In the genomic region with DNA sequence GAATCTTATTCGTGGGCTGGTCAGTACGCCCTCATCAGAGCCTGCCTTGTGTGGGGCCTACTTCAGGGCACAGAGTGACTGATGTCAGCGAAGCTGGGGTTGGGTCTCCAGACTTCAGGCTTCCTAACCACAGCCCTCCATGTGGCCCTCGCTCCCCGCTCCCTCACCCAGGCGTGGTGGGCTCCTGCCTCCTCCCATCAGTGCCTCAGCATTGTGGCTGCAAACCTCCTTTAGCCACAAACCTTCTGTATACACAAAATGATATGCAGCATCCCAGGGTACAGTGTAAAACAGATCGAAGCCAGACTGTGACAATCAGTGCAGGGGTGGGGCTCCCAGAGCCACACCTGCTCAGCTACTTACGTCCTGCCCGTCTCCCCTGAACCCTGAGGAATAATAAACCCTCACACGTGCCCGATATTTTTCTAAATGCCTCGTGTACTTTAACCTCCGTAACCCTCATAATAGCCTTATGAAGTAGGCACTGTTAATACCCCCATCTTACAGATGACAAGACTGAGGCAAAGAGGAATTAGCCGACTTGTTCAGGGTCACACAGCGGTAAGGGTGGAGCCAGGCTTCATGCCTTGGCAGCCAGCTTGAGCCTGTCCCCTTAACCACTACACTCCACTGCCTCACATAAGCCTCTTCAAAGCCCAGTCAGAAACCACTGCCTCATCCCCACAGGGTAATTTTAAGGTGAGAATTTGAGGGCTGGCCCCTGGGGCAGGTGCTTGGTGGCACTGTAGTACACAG, we compare ENCODE assay signal across 8 cellular contexts. TPM values are rescaled to one million over a fixed set of nuclear protein-coding genes. Genes with fewer than 3 reads are reported as not detected.
DNase-seq lines count a peak whose midpoint lies in the region; ATAC-seq, FAIRE-seq and TF ChIP-seq lines count a peak whose summit lies in the region.

No MANE protein-coding gene starts in this region.

- 0 out of 2 replicates have a peak overlapping the region, but pooled peaks have one; percentile 70 for H2AFZ ChIP-seq in K562 (ENCODE audit: low read depth, low read length)

- peaks cover 31 to 60% of the 10 kb centered on the region in 2 experiments for H3K4me1 ChIP-seq in K562 (replicated peaks in 1 of 2; ENCODE audit: control insufficient read depth in 2 of 2, insufficient read depth in 2 of 2, low read length in 2 of 2)
- no peaks in the 10 kb centered on the region for H3K4me1 ChIP-seq in HAP-1

- BruUV-seq in K562 (replicated peaks; lab: Mats Ljungman, UMichigan), result no TSS peak

- POLR2A ChIA-PET in CD4-positive, alpha-beta T cell (lab: Charles Lee), result interaction anchor here (0.9 to 14.4 kb wide), 14 partner anchors 9 to 124 kb away, joined by 3 to 252 read pairs (median 6); a partner anchor contains a TSS
- POLR2A ChIA-PET in K562 (lab: Yijun Ruan, JAX), result interaction anchor here (0.8 to 2.2 kb wide), 2 partner anchors 13 to 48 kb away, joined by 3 to 6 read pairs; no protein-coding TSS in a partner anchor

- peak overlapping the region; percentile 74 for H3K27ac ChIP-seq in CD4-positive, alpha-beta T cell (ENCODE audit: low read depth, low read length)
- peak overlapping the region; percentile 37; the same call in 1 of the 3 replicates for H3K27ac ChIP-seq in K562 (ENCODE audit: extremely low read depth, low read depth, low read length)

- no peaks in the 10 kb centered on the region for H3K9me3 Mint-ChIP-seq in CD4-positive, alpha-beta T cell

- peak overlapping the region; percentile 96 for H3K27ac Mint-ChIP-seq in CD4-positive, alpha-beta T cell

- peak in 5 of 10 experiments; percentile 26 to 43 (median 38) for DNase-seq in CD4-positive, alpha-beta T cell
- peak; percentile 57 for DNase-seq in Jurkat, Clone E6-1 (ENCODE audit: low read depth, low spot score)
- DNase-seq in K562 (ENCODE audit: extremely low read depth in 1 of 4, low spot score in 3 of 4) (no peak), NCI-H345 (lab: John Stamatoyannopoulos, UW) (no peak), HAP-1 (ENCODE audit: low spot score in 2 of 2) (no peak), H4 (ENCODE audit: low spot score) (no peak)
- DNase-seq in stimulated activated CD4-positive, alpha-beta T cell treated with anti-CD3 and anti-CD28 coated beads, Interleukin-4, amount 100 ng/mL, for 24 hours, result peak; percentile 71

- H4K20me1 ChIP-seq in K562 (replicated peaks; ENCODE audit: control insufficient read depth, insufficient read depth, low read length), result no peaks in the 10 kb centered on the region

- WGBS in K562 (ENCODE audit: insufficient coverage, low coverage, missing lambda C conversion rate), result 71% methylated on average over 15 of the region's 15 CpGs

- in situ Hi-C loops in K562 (cut with MboI), result no loop called here
- in situ Hi-C loops in HAP-1 (cut with MboI; ENCODE audit: low sequenced_read_pairs), result no loop called here

- no peaks in the 10 kb centered on the region for H3K36me3 Mint-ChIP-seq in CD4-positive, alpha-beta T cell (ENCODE audit: low read depth)

- no peak for TF ChIP-seq RAD21 in K562 (CRISPR knock-in tag; conservative IDR thresholded peaks at IDR 0.05 in 1 of 2, IDR thresholded peaks at IDR 0.05 in 1 of 2)

- peak; percentile 46 for FAIRE-seq in K562 (lab: Jason Lieb, UNC)

- H3K79me2 ChIP-seq in K562 (ENCODE audit: control insufficient read depth, insufficient read depth, low read length), result no peaks in the 10 kb centered on the region

- TF ChIP-seq POLR2A in K562 (conservative IDR thresholded peaks at IDR 0.05), result no peak

- no peaks in the 10 kb centered on the region for H3K9me3 ChIP-seq in CD4-positive, alpha-beta T cell (ENCODE audit: control insufficient read depth, low read length)
- H3K9me3 ChIP-seq in K562 (replicated peaks; ENCODE audit: control insufficient read depth, insufficient read depth, low read depth, low read length) (no peaks in the 10 kb centered on the region), HAP-1 (no peaks in the 10 kb centered on the region)

- TF ChIP-seq CTCF in CD4-positive, alpha-beta T cell (IDR thresholded peaks at IDR 0.05), result no peak
- TF ChIP-seq CTCF in K562 (IDR thresholded peaks at IDR 0.05 in 2 of 3, conservative IDR thresholded peaks at IDR 0.05 in 1 of 3; ENCODE audit: insufficient read depth in 2 of 3, low read depth in 1 of 3, low read length in 3 of 3), result no peak

- H3K9me1 ChIP-seq in K562 (ENCODE audit: control insufficient read depth, insufficient read depth, low read length), result no peaks in the 10 kb centered on the region

- intact Hi-C loops in CD4-positive, alpha-beta T cell (cut with DNase I, micrococcal nuclease), result loop anchor here (1.0 kb wide), 2 partner anchors 21 to 46 kb away; a partner anchor contains a TSS
- intact Hi-C loops in K562 (cut with micrococcal nuclease), result no loop called here

- no peak for TF ChIP-seq EP300 in K562 (IDR thresholded peaks at IDR 0.05; ENCODE audit: low read length)

- H3K9ac ChIP-seq in K562 (ENCODE audit: insufficient read depth in 1 of 2, low read depth in 2 of 2, low read length in 2 of 2), result peak overlapping the region in 1 of 2 experiments; percentile 73; a peak in 2 of 4 replicates

- no peak overlapping the region; the same call in 1 of the 2 replicates for H3K4me3 ChIP-seq in Jurkat, Clone E6-1 (ENCODE audit: low read length)
- H3K4me3 ChIP-seq in K562 (no peak overlapping the region), HAP-1 (no peak overlapping the region)

- H3K4me3 Mint-ChIP-seq in CD4-positive, alpha-beta T cell, result peak overlapping the region; percentile 73

- peaks cover 77% of the 10 kb centered on the region for H3K4me1 Mint-ChIP-seq in CD4-positive, alpha-beta T cell (ENCODE audit: low read depth)

- H3K36me3 ChIP-seq in K562 (ENCODE audit: control insufficient read depth, insufficient read depth, low read length) (no peaks in the 10 kb centered on the region), HAP-1 (replicated peaks) (no peaks in the 10 kb centered on the region)

- H3K4me2 ChIP-seq in K562 (ENCODE audit: insufficient read depth, low read length), result no peak overlapping the region

- H3K27me3 Mint-ChIP-seq in CD4-positive, alpha-beta T cell, result no peaks in the 10 kb centered on the region

- ATAC-seq in CD4-positive, alpha-beta T cell (ENCODE audit: poor library complexity), result peak; percentile 62
- ATAC-seq in GM21360 (IDR thresholded peaks at IDR 0.05; ENCODE audit: unreplicated experiment) (peak; percentile 14), K562 (no peak)

- no peaks in the 10 kb centered on the region for H3K27me3 ChIP-seq in CD4-positive, alpha-beta T cell (ENCODE audit: control insufficient read depth, insufficient read depth, low read length)
- no peaks in the 10 kb centered on the region for H3K27me3 ChIP-seq in K562 (ENCODE audit: control insufficient read depth in 2 of 2, insufficient read depth in 2 of 2, low read length in 2 of 2)
- no peaks in the 10 kb centered on the region for H3K27me3 ChIP-seq in HAP-1 (ENCODE audit: low read depth)

- CTCF ChIA-PET in CD4-positive, alpha-beta T cell (lab: Charles Lee), result interaction anchor here (0.7 to 3.5 kb wide), 8 partner anchors 8 to 46 kb away, joined by 3 to 25 read pairs (median 4); a partner anchor contains a TSS
- CTCF ChIA-PET in K562 (lab: Yijun Ruan, JAX; ENCODE audit: low intra/inter-chr PET ratio), result interaction anchor here (1.1 kb wide), 1 partner anchor 169 kb away, joined by 3 read pairs; no protein-coding TSS in a partner anchor

RNA-seq across cellular contexts. Expression of a gene that starts 7.3 kb away (rescaled TPM):
- under 1 TPM; 0.25 to 0.36 TPM for total RNA-seq in CD4-positive, alpha-beta T cell
- not detected for polyA plus RNA-seq in Jurkat, Clone E6-1 (2012; ENCODE audit: insufficient read depth, insufficient read length)
- total RNA-seq in K562 (2011; cell fraction: chromatin; rRNA removed; ENCODE audit: low replicate concordance), result 0.09 TPM in 1 of 2 replicates, not detected in the other
- 0.17 TPM in 1 of 2 replicates, not detected in the other for total RNA-seq in K562 (2011; cell fraction: nucleolus; rRNA removed)
- total RNA-seq in K562 (2011; cell fraction: nucleoplasm; rRNA removed), result not detected in 2 replicates
- total RNA-seq in K562 (2014; rRNA removed), result not detected in 2 replicates
- total RNA-seq in K562 (2014; rRNA removed; fragmentation: Illumina TruSeq; extraction: Trizol), result 0.03 and 0.04 TPM in 2 replicates
- 0.15 and 0.25 TPM in 2 replicates for total RNA-seq in K562 (2015; rRNA removed; fragmentation: Illumina TruSeq; extraction: Trizol)
- total RNA-seq in K562 (2021), result 0.09 TPM in 2 replicates
- polyA plus RNA-seq in K562 (2011; rRNA removed), result 0.04 TPM in 2 replicates
- polyA plus RNA-seq in K562 (2011; cell fraction: cytosol; rRNA removed), result 0.01 and 0.12 TPM in 2 replicates
- polyA plus RNA-seq in K562 (2011; cell fraction: nucleus; rRNA removed), result 0.10 TPM in 1 of 2 replicates, not detected in the other
- 0.40 and 0.58 TPM in 2 replicates for polyA plus RNA-seq in K562 (2012)
- 0.03 and 0.07 TPM in 2 replicates for polyA plus RNA-seq in K562 (2014; fragmentation: Illumina TruSeq; extraction: Trizol)
- not detected for polyA plus RNA-seq in K562 (2014; fragmentation: Nextera tagmentation; extraction: Ambion mirVana)
- polyA plus RNA-seq in K562 (2014; rRNA removed), result 0.04 and 0.11 TPM in 2 replicates
- polyA minus RNA-seq in K562 (2011; rRNA and poly(A)+ RNA removed), result 0.18 TPM in 1 of 2 replicates, not detected in the other
- polyA minus RNA-seq in K562 (2011; cell fraction: cytosol; rRNA and poly(A)+ RNA removed), result 0.19 TPM in 1 of 2 replicates, not detected in the other
- polyA minus RNA-seq in K562 (2011; cell fraction: nucleus; rRNA and poly(A)+ RNA removed), result under 0.01 and 0.11 TPM in 2 replicates
- total RNA-seq in H4 (2014; rRNA removed; shearing (Covaris generic)), result not detected in 2 replicates

RNA-seq across cellular contexts. Expression of a gene that starts 46.5 kb away (rescaled TPM):
- 10 to 100 TPM; 86.2 to 91.4 TPM for total RNA-seq in CD4-positive, alpha-beta T cell
- polyA plus RNA-seq in Jurkat, Clone E6-1 (2012; ENCODE audit: insufficient read depth, insufficient read length), result 8.0 TPM
- 4.2 and 14.4 TPM in 2 replicates for total RNA-seq in K562 (2011; cell fraction: chromatin; rRNA removed; ENCODE audit: low replicate concordance)
- 9.6 and 14.8 TPM in 2 replicates for total RNA-seq in K562 (2011; cell fraction: nucleolus; rRNA removed)
- 9.2 and 10.6 TPM in 2 replicates for total RNA-seq in K562 (2011; cell fraction: nucleoplasm; rRNA removed)
- 12.7 and 13.1 TPM in 2 replicates for total RNA-seq in K562 (2014; rRNA removed)
- 2.4 and 3.0 TPM in 2 replicates for total RNA-seq in K562 (2014; rRNA removed; fragmentation: Illumina TruSeq; extraction: Trizol)
- 20.1 and 20.5 TPM in 2 replicates for total RNA-seq in K562 (2015; rRNA removed; fragmentation: Illumina TruSeq; extraction: Trizol)
- 15.2 and 15.7 TPM in 2 replicates for total RNA-seq in K562 (2021)
- polyA plus RNA-seq in K562 (2011; rRNA removed), result 6.3 and 7.9 TPM in 2 replicates
- polyA plus RNA-seq in K562 (2011; cell fraction: cytosol; rRNA removed), result 4.8 and 19.8 TPM in 2 replicates
- 7.5 and 24.7 TPM in 2 replicates for polyA plus RNA-seq in K562 (2011; cell fraction: nucleus; rRNA removed)
- 17.5 and 209 TPM in 2 replicates for polyA plus RNA-seq in K562 (2012)
- polyA plus RNA-seq in K562 (2014; fragmentation: Illumina TruSeq; extraction: Trizol), result 12.1 and 15.1 TPM in 2 replicates
- polyA plus RNA-seq in K562 (2014; fragmentation: Nextera tagmentation; extraction: Ambion mirVana), result under 1 TPM; 0.14 to 0.41 TPM
- polyA plus RNA-seq in K562 (2014; rRNA removed), result 9.3 and 12.6 TPM in 2 replicates
- polyA minus RNA-seq in K562 (2011; rRNA and poly(A)+ RNA removed), result 2.1 and 6.2 TPM in 2 replicates
- polyA minus RNA-seq in K562 (2011; cell fraction: cytosol; rRNA and poly(A)+ RNA removed), result 4.9 and 8.1 TPM in 2 replicates
- 6.1 and 8.9 TPM in 2 replicates for polyA minus RNA-seq in K562 (2011; cell fraction: nucleus; rRNA and poly(A)+ RNA removed)
- 0.81 and 1.0 TPM in 2 replicates for total RNA-seq in H4 (2014; rRNA removed; shearing (Covaris generic))

Comparison
In these comparisons a context has a peak if more than half of its experiments do, and no peak if none do; other contexts are left out.
1. DNase-seq: peak in Jurkat, Clone E6-1 (single experiment) and stimulated activated CD4-positive, alpha-beta T cell treated with anti-CD3 and anti-CD28 coated beads, Interleukin-4, amount 100 ng/mL, for 24 hours (single experiment); none in K562 (0 of 4), NCI-H345 (single experiment), HAP-1 (0 of 2) and H4 (single experiment).
2. RNA of a gene that starts 46.5 kb away (total RNA-seq): 86.2 to 91.4 TPM in CD4-positive, alpha-beta T cell; 2.4 to 20.5 TPM in K562 and 0.81 to 1.0 TPM in H4; every median in the first group is over 4 times any median in the second.